2 cellular contexts compared by ENCODE assay signal in genomic region chr17:82065193-82065637, GRCh38.
A peak's percentile ranks its signal among the peaks of the same experiment; 100 is the strongest.
TF ChIP-seq lines count a peak whose summit lies in the region.

No MANE protein-coding gene starts in this region.

TF ChIP-seq in HCT116, 20 proteins besides CTCF, POLR2A, EP300 and RAD21:
- TF ChIP-seq ATF3 (IDR thresholded peaks at IDR 0.05) (no peak), MAX (IDR thresholded peaks at IDR 0.05) (peak; percentile 71; the same call in 1 of the 2 replicates)

TF ChIP-seq in endothelial cell of umbilical vein, 7 proteins besides CTCF, POLR2A, EP300 and RAD21:
- TF ChIP-seq EZH2 (IDR thresholded peaks at IDR 0.05; ENCODE audit: borderline replicate concordance, low read depth, low read length, severe bottlenecking) (no peak), MAX (IDR thresholded peaks at IDR 0.05; ENCODE audit: insufficient read depth, insufficient read length) (no peak), JUN (IDR thresholded peaks at IDR 0.05; ENCODE audit: borderline replicate concordance, insufficient read depth, insufficient read length, low read depth) (no peak), FOS (IDR thresholded peaks at IDR 0.05; ENCODE audit: borderline replicate concordance, insufficient read depth, low read length) (no peak), POLR2AphosphoS5 (IDR thresholded peaks at IDR 0.05; ENCODE audit: insufficient read depth, low read depth, low read length) (no peak), GATA2 (IDR thresholded peaks at IDR 0.05; ENCODE audit: insufficient read depth, insufficient read length, low read depth, low read length) (no peak), MYC (IDR thresholded peaks at IDR 0.05; ENCODE audit: low read depth, low read length) (no peak)
